Comparison of ENCODE assay signal across 8 cellular contexts in the genomic region with DNA sequence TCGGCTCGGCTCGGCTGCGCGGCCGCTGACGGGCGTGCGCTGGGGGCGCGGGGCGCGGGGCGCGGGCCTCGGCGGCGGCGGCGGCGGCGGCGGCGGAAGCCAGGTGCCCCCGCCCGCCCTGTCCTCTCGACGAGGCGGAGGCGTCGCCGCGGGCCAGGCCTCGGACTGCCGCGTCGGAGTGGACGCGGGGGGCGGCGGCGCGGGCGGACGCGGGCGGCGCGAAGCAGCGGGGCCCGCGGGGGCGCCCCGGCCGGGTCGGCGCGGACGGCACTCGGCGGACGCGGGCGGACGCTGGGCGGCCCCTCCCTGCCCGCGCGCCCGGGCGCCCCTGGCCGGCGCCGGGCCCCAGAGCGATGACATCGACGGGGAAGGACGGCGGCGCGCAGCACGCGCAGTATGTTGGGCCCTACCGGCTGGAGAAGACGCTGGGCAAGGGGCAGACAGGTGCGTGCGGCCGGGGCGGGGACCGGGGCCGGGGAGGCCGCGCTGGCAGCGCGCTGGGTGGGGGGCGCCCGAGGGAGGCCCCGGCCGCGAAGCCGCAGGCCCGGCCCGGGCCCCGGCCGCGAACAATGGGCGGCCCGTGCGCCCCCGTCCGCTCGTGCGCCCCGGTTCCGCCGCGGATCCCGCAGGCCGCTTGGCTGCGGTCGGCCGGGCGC. TPM values are rescaled to one million over a fixed set of nuclear protein-coding genes. Genes with fewer than 3 reads are reported as not detected.
A peak's percentile ranks its signal among the peaks of the same experiment; 100 is the strongest.
DNase-seq lines count a peak whose midpoint lies in the region; ATAC-seq and TF ChIP-seq lines count a peak whose summit lies in the region.

BRSK2 (plus strand) TSS at position 3 of the 656 bp plus-strand sequence; CDS start at position 354, 351 bp downstream.

- no peaks in the 10 kb centered on the region for H3K9me3 Mint-ChIP-seq in activated CD8-positive, alpha-beta T cell treated with anti-CD3 and anti-CD28 coated beads for 36 hours

- intact Hi-C loops in activated CD8-positive, alpha-beta T cell treated with anti-CD3 and anti-CD28 coated beads for 36 hours (cut with micrococcal nuclease), result no loop called here

- peak within 1 kb of the TSS; percentile 66 for H3K4me3 ChIP-seq in iPS-15b (ENCODE audit: low read depth, low read length)
- peak within 1 kb of the TSS in 4 of 5 donors; percentile 56 to 69 (median 62) for H3K4me3 ChIP-seq in subcutaneous abdominal adipose tissue (ENCODE audit: low read depth in 1 of 5, low read length in 5 of 5)

- TF ChIP-seq CTCF in activated CD8-positive, alpha-beta T cell treated with anti-CD3 and anti-CD28 coated beads for 36 hours (IDR thresholded peaks at IDR 0.05), result no peak

- H3K9me3 ChIP-seq in iPS-15b (ENCODE audit: control insufficient read depth, insufficient read depth, low read length), result no peaks in the 10 kb centered on the region
- no peaks in the 10 kb centered on the region for H3K9me3 ChIP-seq in subcutaneous abdominal adipose tissue (ENCODE audit: control insufficient read depth in 5 of 5, low read length in 5 of 5)

- H3K4me1 ChIP-seq in iPS-15b (ENCODE audit: control insufficient read depth, insufficient read depth, low read length) (peaks cover 2% of the 10 kb centered on the region), subcutaneous abdominal adipose tissue (ENCODE audit: control insufficient read depth in 5 of 5, insufficient read depth in 5 of 5, low read length in 5 of 5) (peaks cover 2 to 26% (median 16%) of the 10 kb centered on the region in 5 donors)

- POLR2A ChIA-PET in activated CD8-positive, alpha-beta T cell treated with anti-CD3 and anti-CD28 coated beads for 36 hours (lab: Charles Lee), result interaction anchor here (1.0 kb wide), 1 partner anchor 79 kb away, joined by 4 read pairs; no protein-coding TSS in a partner anchor

- H3K4me3 Mint-ChIP-seq in activated CD8-positive, alpha-beta T cell treated with anti-CD3 and anti-CD28 coated beads for 36 hours, result peak within 1 kb of the TSS; percentile 69

- H3K9ac ChIP-seq in iPS-15b (ENCODE audit: low read depth, low read length) (peak within 1 kb of the TSS; percentile 24), subcutaneous abdominal adipose tissue (ENCODE audit: low read length in 5 of 5) (peak within 1 kb of the TSS in 4 of 5 donors; percentile 62 to 77 (median 67))

- CTCF ChIA-PET in activated CD8-positive, alpha-beta T cell treated with anti-CD3 and anti-CD28 coated beads for 36 hours (lab: Charles Lee), result no interaction called here

- no peak for ATAC-seq in activated CD8-positive, alpha-beta T cell treated with anti-CD3 and anti-CD28 coated beads for 36 hours

- DNase-seq in NCI-H2227 (lab: John Stamatoyannopoulos, UW; ENCODE audit: unreplicated experiment) (peak; percentile 79), NCI-H2227 treated with DMSO at 0.1 percent for 48 hours (lab: John Stamatoyannopoulos, UW) (no peak), NCI-H345 treated with DMSO at 0.1 percent for 48 hours (lab: John Stamatoyannopoulos, UW; ENCODE audit: unreplicated experiment) (no peak), inferior parietal cortex (ENCODE audit: extremely low spot score) (no peak)
- DNase-seq in activated CD8-positive, alpha-beta T cell treated with anti-CD3 and anti-CD28 coated beads for 36 hours, result no peak
- no peak for DNase-seq in effector CD4-positive, alpha-beta T cell

- peaks cover 21% of the 10 kb centered on the region for H3K27me3 Mint-ChIP-seq in activated CD8-positive, alpha-beta T cell treated with anti-CD3 and anti-CD28 coated beads for 36 hours

- H3K27ac Mint-ChIP-seq in activated CD8-positive, alpha-beta T cell treated with anti-CD3 and anti-CD28 coated beads for 36 hours, result no peak within 1 kb of the TSS

- H3K27ac ChIP-seq in subcutaneous abdominal adipose tissue (ENCODE audit: low read depth, low read length), result no peak within 1 kb of the TSS

- H3K4me1 Mint-ChIP-seq in activated CD8-positive, alpha-beta T cell treated with anti-CD3 and anti-CD28 coated beads for 36 hours (ENCODE audit: low read depth), result peaks cover 11% of the 10 kb centered on the region

- no peaks in the 10 kb centered on the region for H3K36me3 Mint-ChIP-seq in activated CD8-positive, alpha-beta T cell treated with anti-CD3 and anti-CD28 coated beads for 36 hours (ENCODE audit: low read depth)

- H3K36me3 ChIP-seq in iPS-15b (ENCODE audit: control insufficient read depth, insufficient read depth, low read length) (no peaks in the 10 kb centered on the region), subcutaneous abdominal adipose tissue (ENCODE audit: control insufficient read depth in 5 of 5, insufficient read depth in 5 of 5, low read length in 5 of 5) (no peaks in the 10 kb centered on the region)

- peaks cover 2% of the 10 kb centered on the region for H3K27me3 ChIP-seq in iPS-15b (ENCODE audit: control insufficient read depth, insufficient read depth, low read length)
- H3K27me3 ChIP-seq in subcutaneous abdominal adipose tissue (ENCODE audit: control insufficient read depth in 5 of 5, insufficient read depth in 4 of 5, low read length in 5 of 5), result peaks cover 31 to 36% (median 34%) of the 10 kb centered on the region in 5 donors

RNA-seq across cellular contexts. Expression of gene BRSK2, which starts in this region (rescaled TPM):
- total RNA-seq in activated CD8-positive, alpha-beta T cell treated with anti-CD3 and anti-CD28 coated beads for 36 hours, result 1 to 10 TPM; 1.1 to 2.0 TPM
